7 cellular contexts compared by ENCODE assay signal in the genomic region with DNA sequence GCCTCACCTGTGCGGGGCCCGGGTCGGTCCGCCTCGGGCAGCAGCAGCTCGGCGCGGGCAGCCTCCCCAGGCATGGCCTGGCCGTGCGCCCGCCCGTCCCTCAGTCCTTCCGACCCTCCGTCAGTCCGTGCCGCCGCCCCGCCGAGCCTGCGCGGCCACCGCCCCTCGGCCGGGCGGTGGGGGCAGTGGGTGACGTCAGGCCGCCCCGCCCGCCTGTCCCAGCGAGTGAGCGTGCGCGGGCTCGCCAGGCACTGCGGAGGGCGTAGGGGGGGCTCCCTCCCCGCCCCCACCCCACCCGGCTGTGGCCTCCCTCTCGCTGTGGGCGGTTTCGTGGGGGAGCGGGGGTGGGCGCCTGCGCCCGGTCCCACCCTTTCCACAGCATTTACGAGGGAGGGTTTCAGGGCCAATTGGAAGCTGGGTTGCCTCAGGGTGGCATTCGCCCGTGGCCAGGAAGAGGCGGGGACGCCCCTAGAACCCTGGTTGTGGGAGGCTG. TPM values are rescaled to one million over a fixed set of nuclear protein-coding genes. Genes with fewer than 3 reads are reported as not detected.
DNase-seq lines count a peak whose midpoint lies in the region; ATAC-seq, FAIRE-seq and TF ChIP-seq lines count a peak whose summit lies in the region.

A gene with protein sequence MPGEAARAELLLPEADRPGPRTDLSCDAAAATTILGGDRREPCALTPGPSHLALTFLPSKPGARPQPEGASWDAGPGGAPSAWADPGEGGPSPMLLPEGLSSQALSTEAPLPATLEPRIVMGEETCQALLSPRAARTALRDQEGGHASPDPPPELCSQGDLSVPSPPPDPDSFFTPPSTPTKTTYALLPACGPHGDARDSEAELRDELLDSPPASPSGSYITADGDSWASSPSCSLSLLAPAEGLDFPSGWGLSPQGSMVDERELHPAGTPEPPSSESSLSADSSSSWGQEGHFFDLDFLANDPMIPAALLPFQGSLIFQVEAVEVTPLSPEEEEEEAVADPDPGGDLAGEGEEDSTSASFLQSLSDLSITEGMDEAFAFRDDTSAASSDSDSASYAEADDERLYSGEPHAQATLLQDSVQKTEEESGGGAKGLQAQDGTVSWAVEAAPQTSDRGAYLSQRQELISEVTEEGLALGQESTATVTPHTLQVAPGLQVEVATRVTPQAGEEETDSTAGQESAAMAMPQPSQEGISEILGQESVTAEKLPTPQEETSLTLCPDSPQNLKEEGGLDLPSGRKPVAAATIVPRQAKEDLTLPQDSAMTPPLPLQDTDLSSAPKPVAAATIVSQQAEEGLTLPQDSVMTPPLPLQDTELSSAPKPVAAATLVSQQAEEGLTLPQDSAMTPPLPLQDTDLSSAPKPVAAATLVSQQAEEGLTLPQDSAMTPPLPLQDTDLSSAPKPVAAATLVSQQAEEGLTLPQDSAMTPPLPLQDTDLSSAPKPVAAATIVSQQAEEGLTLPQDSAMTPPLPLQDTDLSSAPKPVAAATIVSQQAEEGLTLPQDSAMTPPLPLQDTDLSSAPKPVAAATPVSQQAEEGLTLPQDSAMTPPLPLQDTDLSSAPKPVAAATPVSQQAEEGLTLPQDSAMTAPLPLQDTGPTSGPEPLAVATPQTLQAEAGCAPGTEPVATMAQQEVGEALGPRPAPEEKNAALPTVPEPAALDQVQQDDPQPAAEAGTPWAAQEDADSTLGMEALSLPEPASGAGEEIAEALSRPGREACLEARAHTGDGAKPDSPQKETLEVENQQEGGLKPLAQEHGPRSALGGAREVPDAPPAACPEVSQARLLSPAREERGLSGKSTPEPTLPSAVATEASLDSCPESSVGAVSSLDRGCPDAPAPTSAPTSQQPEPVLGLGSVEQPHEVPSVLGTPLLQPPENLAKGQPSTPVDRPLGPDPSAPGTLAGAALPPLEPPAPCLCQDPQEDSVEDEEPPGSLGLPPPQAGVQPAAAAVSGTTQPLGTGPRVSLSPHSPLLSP (N-terminal part only) (minus strand): TSS at position 149 of the 493 bp plus-strand sequence. CDS start 75 bp downstream, at position 74.

- no peak for FAIRE-seq in HepG2 (lab: Jason Lieb, UNC)

- H3K27ac ChIP-seq in PC-3 (ENCODE audit: low read length) (no peak within 1 kb of the TSS), HepG2 (ENCODE audit: extremely low read length, insufficient read depth, low read length) (no peak within 1 kb of the TSS)

- CTCF ChIA-PET in PC-3 (lab: Charles Lee) (no interaction called here), HepG2 (lab: Yijun Ruan, JAX; ENCODE audit: low intra/inter-chr PET ratio, low total read pairs) (no interaction called here)

- H3K9ac ChIP-seq in PC-3 (ENCODE audit: low read length) (no peak within 1 kb of the TSS), HepG2 (ENCODE audit: insufficient read depth, low read depth, low read length) (no peak within 1 kb of the TSS)

- peak within 1 kb of the TSS; percentile 27 for H3K4me3 Mint-ChIP-seq in dendritic cell treated with granulocyte-macrophage colony-stimulating factor and Interleukin-4, amounts not matched to agents 40 ng/mL and 50 ng/mL, for 4 days
- H3K4me3 Mint-ChIP-seq in stimulated activated naive CD8-positive, alpha-beta T cell treated with anti-CD3 and anti-CD28 coated beads, Interleukin-15, amount 100 ng/mL, for 72 hours, result peak within 1 kb of the TSS; percentile 84 to 88

- TF ChIP-seq RAD21 in HepG2 (CRISPR knock-in tag; IDR thresholded peaks at IDR 0.05), result no peak

- H3K4me3 ChIP-seq in PC-3 (ENCODE audit: low read length), result no peak within 1 kb of the TSS
- peak within 1 kb of the TSS in 2 of 3 experiments; percentile 22 to 50; a peak in 3 of 6 replicates for H3K4me3 ChIP-seq in HepG2 (replicated peaks in 1 of 3; ENCODE audit: insufficient read depth in 1 of 3, low read depth in 2 of 3, low read length in 3 of 3)

- H3F3A ChIP-seq in PC-3 (ENCODE audit: low read length, unreplicated experiment), result peaks cover 3% of the 10 kb centered on the region

- H3K9me3 ChIP-seq in PC-3 (ENCODE audit: low read length) (no peaks in the 10 kb centered on the region), HepG2 (ENCODE audit: low read length) (no peaks in the 10 kb centered on the region)

- H3K36me3 ChIP-seq in PC-3 (ENCODE audit: low read depth, low read length) (no peaks in the 10 kb centered on the region), HepG2 (replicated peaks in 1 of 2; ENCODE audit: control insufficient read depth in 1 of 2, insufficient read depth in 2 of 2, low read length in 2 of 2) (no peaks in the 10 kb centered on the region)

- in situ Hi-C loops in GM13976 (cut with MboI; ENCODE audit: low sequenced_read_pairs, unreplicated experiment), result no loop called here
- in situ Hi-C loops in HepG2 (cut with HindIII; ENCODE audit: extremely low pct_ligation_motif_present, low pct_unique_long_range_greater_than_20kb), result no loop called here

- WGBS in HepG2 (ENCODE audit: low lambda C conversion rate), result 20% methylated on average over 1 of the region's 50 CpGs

- H3K79me2 ChIP-seq in PC-3 (ENCODE audit: low read length), result no peaks in the 10 kb centered on the region
- no peaks in the 10 kb centered on the region for H3K79me2 ChIP-seq in HepG2 (ENCODE audit: insufficient read depth, low read length)

- TF ChIP-seq CTCF in GM13976 (IDR thresholded peaks at IDR 0.05; ENCODE audit: borderline replicate concordance, control extremely low read depth, extremely low read depth, insufficient read depth, missing control alignments), result no peak
- no peak for TF ChIP-seq CTCF in PC-3 (conservative IDR thresholded peaks at IDR 0.05; ENCODE audit: low read depth, low read length)
- TF ChIP-seq CTCF in HepG2 (CRISPR knock-in tag; IDR thresholded peaks at IDR 0.05), result no peak

- H3K4me1 ChIP-seq in PC-3 (ENCODE audit: insufficient read depth, low read length) (peaks cover 15% of the 10 kb centered on the region), HepG2 (ENCODE audit: insufficient read depth, low read length) (peaks cover 9% of the 10 kb centered on the region; the same call in 1 of the 2 replicates)

- H3K27ac Mint-ChIP-seq in dendritic cell treated with granulocyte-macrophage colony-stimulating factor and Interleukin-4, amounts not matched to agents 40 ng/mL and 50 ng/mL, for 4 days, result no peak within 1 kb of the TSS
- no peak within 1 kb of the TSS for H3K27ac Mint-ChIP-seq in stimulated activated naive CD8-positive, alpha-beta T cell treated with anti-CD3 and anti-CD28 coated beads, Interleukin-15, amount 100 ng/mL, for 72 hours

- DNase-seq in GM13976 (ENCODE audit: low spot score), result peak; percentile 60
- DNase-seq in PC-3, result no peak
- no peak for DNase-seq in HepG2 (ENCODE audit: low spot score)
- peak in 1 of 2 donors; percentile 23 for DNase-seq in stimulated activated naive CD8-positive, alpha-beta T cell treated with anti-CD3 and anti-CD28 coated beads, Interleukin-15, amount 100 ng/mL, for 72 hours
- no peak for DNase-seq in OCI-M2 (lab: John Stamatoyannopoulos, UW; ENCODE audit: unreplicated experiment)
- no peak for DNase-seq in SIG-M5 (lab: John Stamatoyannopoulos, UW)

- H3K27me3 Mint-ChIP-seq in dendritic cell treated with granulocyte-macrophage colony-stimulating factor and Interleukin-4, amounts not matched to agents 40 ng/mL and 50 ng/mL, for 4 days, result peaks cover 53% of the 10 kb centered on the region
- peaks cover 9% of the 10 kb centered on the region for H3K27me3 Mint-ChIP-seq in stimulated activated naive CD8-positive, alpha-beta T cell treated with anti-CD3 and anti-CD28 coated beads, Interleukin-15, amount 100 ng/mL, for 72 hours

- peak; percentile 8; the same call in 1 of the 2 replicates for ATAC-seq in PC-3
- no peak; the same call in 1 of the 3 replicates for ATAC-seq in HepG2
- ATAC-seq in stimulated activated naive CD8-positive, alpha-beta T cell treated with anti-CD3 and anti-CD28 coated beads, Interleukin-15, amount 100 ng/mL, for 72 hours, result peak; percentile 60

- peak within 1 kb of the TSS; percentile 22; the same call in 1 of the 2 replicates for H3K4me2 ChIP-seq in PC-3 (ENCODE audit: low read length)
- peak within 1 kb of the TSS; percentile 42; the same call in 1 of the 2 replicates for H3K4me2 ChIP-seq in HepG2 (ENCODE audit: low read depth, low read length)

- no peaks in the 10 kb centered on the region for H3K36me3 Mint-ChIP-seq in dendritic cell treated with granulocyte-macrophage colony-stimulating factor and Interleukin-4, amounts not matched to agents 40 ng/mL and 50 ng/mL, for 4 days (ENCODE audit: low read depth)

- BruUV-seq in PC-3 (replicated peaks; lab: Mats Ljungman, UMichigan), result no TSS peak
- no TSS peak for BruUV-seq in HepG2 (replicated peaks; lab: Mats Ljungman, UMichigan)

- no peak for TF ChIP-seq POLR2A in HepG2 (IDR thresholded peaks at IDR 0.05; ENCODE audit: insufficient read depth in 1 of 2, low read depth in 2 of 2, low read length in 2 of 2)

- TF ChIP-seq EP300 in HepG2 (IDR thresholded peaks at IDR 0.05; ENCODE audit: low read depth in 2 of 2, low read length in 2 of 2), result no peak
- TF ChIP-seq EP300 in HepG2 (CRISPR knock-in tag; IDR thresholded peaks at IDR 0.05; ENCODE audit: borderline replicate concordance), result no peak

- intact Hi-C loops in PC-3 (cut with micrococcal nuclease), result no loop called here
- intact Hi-C loops in dendritic cell treated with granulocyte-macrophage colony-stimulating factor and Interleukin-4, amounts not matched to agents 40 ng/mL and 50 ng/mL, for 4 days (cut with micrococcal nuclease), result no loop called here
- intact Hi-C loops in HepG2 (cut with micrococcal nuclease; ENCODE audit: unreplicated experiment), result no loop called here

- H3K9me3 Mint-ChIP-seq in dendritic cell treated with granulocyte-macrophage colony-stimulating factor and Interleukin-4, amounts not matched to agents 40 ng/mL and 50 ng/mL, for 4 days, result no peaks in the 10 kb centered on the region
- H3K9me3 Mint-ChIP-seq in stimulated activated naive CD8-positive, alpha-beta T cell treated with anti-CD3 and anti-CD28 coated beads, Interleukin-15, amount 100 ng/mL, for 72 hours, result no peaks in the 10 kb centered on the region

- H3K27me3 ChIP-seq in PC-3 (ENCODE audit: low read length) (no peaks in the 10 kb centered on the region), HepG2 (ENCODE audit: control insufficient read depth in 1 of 2, insufficient read depth in 2 of 2, low read length in 2 of 2) (peaks cover 9 to 23% of the 10 kb centered on the region in 2 experiments)

- peaks cover 9% of the 10 kb centered on the region for H3K4me1 Mint-ChIP-seq in dendritic cell treated with granulocyte-macrophage colony-stimulating factor and Interleukin-4, amounts not matched to agents 40 ng/mL and 50 ng/mL, for 4 days (ENCODE audit: low read depth)
- peaks cover 10% of the 10 kb centered on the region for H3K4me1 Mint-ChIP-seq in stimulated activated naive CD8-positive, alpha-beta T cell treated with anti-CD3 and anti-CD28 coated beads, Interleukin-15, amount 100 ng/mL, for 72 hours

- H4K20me1 ChIP-seq in PC-3 (ENCODE audit: low read length) (no peaks in the 10 kb centered on the region), HepG2 (ENCODE audit: insufficient read depth, low read length) (no peaks in the 10 kb centered on the region)

- H3K9me2 ChIP-seq in PC-3 (replicated peaks; ENCODE audit: low read length), result no peaks in the 10 kb centered on the region

- POLR2A ChIA-PET in PC-3 (lab: Charles Lee; ENCODE audit: unreplicated experiment), result no interaction called here
- POLR2A ChIA-PET in HepG2 (lab: Yijun Ruan, JAX), result no interaction called here

- H2AFZ ChIP-seq in PC-3 (ENCODE audit: low read length) (no peak within 1 kb of the TSS), HepG2 (ENCODE audit: low read length) (no peak within 1 kb of the TSS)

RNA-seq across cellular contexts. Expression of the gene that starts here (rescaled TPM):
- total RNA-seq in PC-3 (2014; rRNA removed) (0.12 and 0.26 TPM in 2 replicates), HepG2 (2016; rRNA removed; fragmentation: Illumina TruSeq; extraction: Trizol) (0.08 TPM in 1 of 2 replicates, not detected in the other)
- total RNA-seq in HepG2 (2016; cell fraction: cytosol; rRNA removed; fragmentation: Illumina TruSeq; extraction: Trizol; ENCODE audit: low read depth), result not detected in 2 replicates
- 0.02 and 0.07 TPM in 2 replicates for total RNA-seq in HepG2 (2016; cell fraction: insoluble cytoplasmic fraction; rRNA removed; fragmentation: Illumina TruSeq; extraction: Trizol)
- not detected in 2 replicates for total RNA-seq in HepG2 (2016; cell fraction: membrane; rRNA removed; fragmentation: Illumina TruSeq; extraction: Trizol)
- total RNA-seq in HepG2 (2016; cell fraction: nucleus; rRNA removed; fragmentation: Illumina TruSeq; extraction: Trizol), result not detected in 2 replicates
- polyA plus RNA-seq in HepG2 (2011; rRNA removed), result 0.04 and 0.07 TPM in 2 replicates
- 0.04 and 0.06 TPM in 2 replicates for polyA plus RNA-seq in HepG2 (2011; cell fraction: cytosol; rRNA removed)
- polyA plus RNA-seq in HepG2 (2011; cell fraction: nucleus; rRNA removed), result 0.45 and 0.54 TPM in 2 replicates
- 0.54 and 0.63 TPM in 2 replicates for polyA plus RNA-seq in HepG2 (2012)
- not detected in 2 replicates for polyA plus RNA-seq in HepG2 (2016; cell fraction: cytosol; fragmentation: Illumina TruSeq; extraction: Trizol; ENCODE audit: low read depth)
- polyA plus RNA-seq in HepG2 (2016; cell fraction: insoluble cytoplasmic fraction; fragmentation: Illumina TruSeq; extraction: Trizol; ENCODE audit: low read depth), result 0.08 TPM in 1 of 2 replicates, not detected in the other
- polyA plus RNA-seq in HepG2 (2016; cell fraction: membrane; fragmentation: Illumina TruSeq; extraction: Trizol; ENCODE audit: low read depth), result not detected in 2 replicates
- 0.15 and 0.89 TPM in 2 replicates for polyA plus RNA-seq in HepG2 (2016; cell fraction: nucleus; fragmentation: Illumina TruSeq; extraction: Trizol; ENCODE audit: insufficient read depth, low read depth)
- polyA minus RNA-seq in HepG2 (2011; rRNA and poly(A)+ RNA removed; ENCODE audit: low replicate concordance), result 0.05 TPM in 1 of 2 replicates, not detected in the other
- 0.09 and 0.20 TPM in 2 replicates for polyA minus RNA-seq in HepG2 (2011; cell fraction: cytosol; rRNA and poly(A)+ RNA removed)
- polyA minus RNA-seq in HepG2 (2011; cell fraction: nucleus; rRNA and poly(A)+ RNA removed), result 0.13 and 0.25 TPM in 2 replicates

Comparison
In these comparisons a context has a peak if more than half of its experiments do, and no peak if none do; other contexts are left out.
1. Peak in ATAC-seq and H3K4me2 ChIP-seq in PC-3; RNA of the gene not detected or under 1 TPM.